Comparison of ENCODE assay signal across 24 cellular contexts in genomic region chr11:117826832-117827231, GRCh38. TPM values are rescaled to one million over a fixed set of nuclear protein-coding genes. Genes with fewer than 3 reads are reported as not detected.
DNase-seq lines count a peak whose midpoint lies in the region; ATAC-seq and TF ChIP-seq lines count a peak whose summit lies in the region.
"Had no signal": no experiment of that assay in that cellular context is flagged by ENCODE, and none has a peak within 500 bp of the region (broad histone marks: within the 10 kb centered on the region; RNA-seq: fewer than 3 reads in every experiment).

No MANE protein-coding gene starts in this region.

- H3K4me3 ChIP-seq in endocrine pancreas (ENCODE audit: control insufficient read depth, insufficient read depth, low read length) = peak overlapping the region; percentile 60
- H3K4me3 ChIP-seq in SK-N-SH (ENCODE audit: low read depth in 2 of 2, low read length in 1 of 2) = no peak overlapping the region
- H3K4me3 ChIP-seq: heart left ventricle, lower lobe of right lung, MG63 had no signal

- H4K20me1 ChIP-seq in SK-N-SH (ENCODE audit: insufficient read depth) = no peaks in the 10 kb centered on the region

- ATAC-seq in HG02884 (IDR thresholded peaks at IDR 0.05; ENCODE audit: unreplicated experiment) = no peak
- no peak for ATAC-seq in GM18517 (IDR thresholded peaks at IDR 0.05; ENCODE audit: unreplicated experiment)
- ATAC-seq: activated T-helper 17 cell treated with anti-CD3 and anti-CD28 coated beads, Interleukin-2, amount 50 U/mL, for 72 hours; heart left ventricle; lower lobe of right lung had no signal

- TF ChIP-seq EP300 in SK-N-SH (IDR thresholded peaks at IDR 0.05; ENCODE audit: borderline replicate concordance in 1 of 2, low read depth in 1 of 2, low read length in 1 of 2) = no peak

- POLR2A ChIA-PET in SK-N-SH (lab: Yijun Ruan, JAX) = no interaction called here

- DNase-seq in DMS53 (lab: John Stamatoyannopoulos, UW) (peak; percentile 30), DMS53 treated with DMSO at 0.1 percent for 48 hours (lab: John Stamatoyannopoulos, UW; ENCODE audit: unreplicated experiment) (no peak), HK-2 (ENCODE audit: unreplicated experiment) (peak; percentile 24), renal cortical epithelial cell (ENCODE audit: low read depth) (peak; percentile 68), SK-N-SH (no peak)
- DNase-seq: activated CD4-positive, alpha-beta T cell treated with anti-CD3 and anti-CD28 coated beads, Interleukin-2, amount 50 U/mL, for 4 hours; caudate nucleus; effector CD8-positive, alpha-beta T cell; lower lobe of right lung; MG63; naive B cell; NCI-H1694 treated with DMSO at 0.1 percent for 48 hours; NCI-H446 treated with DMSO at 0.1 percent for 48 hours; stimulated activated CD4-positive, alpha-beta T cell treated with anti-CD3 and anti-CD28 coated beads, Interleukin-2, amount 100 ng/mL, for 48 hours; substantia nigra had no signal

- H2AFZ ChIP-seq in SK-N-SH (ENCODE audit: low read depth) = no peak overlapping the region

- no peaks in the 10 kb centered on the region for H3K4me1 ChIP-seq in endocrine pancreas (ENCODE audit: control insufficient read depth, insufficient read depth, low read length)
- H3K4me1 ChIP-seq in SK-N-SH (ENCODE audit: control insufficient read depth in 1 of 2, insufficient read depth in 2 of 2, low read depth in 1 of 2, low read length in 1 of 2) = no peaks in the 10 kb centered on the region; a peak in 2 of 4 replicates

- H3K9me2 ChIP-seq in SK-N-SH = no peaks in the 10 kb centered on the region

- H3K9me3 ChIP-seq in endocrine pancreas (ENCODE audit: control insufficient read depth, low read length) = no peaks in the 10 kb centered on the region
- H3K9me3 ChIP-seq in SK-N-SH = no peaks in the 10 kb centered on the region
- H3K9me3 ChIP-seq: heart left ventricle, lower lobe of right lung, MG63 had no signal

- H3K36me3 ChIP-seq in endocrine pancreas (ENCODE audit: control insufficient read depth, insufficient read depth, low read length) (no peaks in the 10 kb centered on the region), SK-N-SH (replicated peaks in 1 of 2; ENCODE audit: control insufficient read depth in 1 of 2, insufficient read depth in 2 of 2, low read length in 1 of 2) (no peaks in the 10 kb centered on the region)
- H3K36me3 ChIP-seq: heart left ventricle, lower lobe of right lung, MG63 had no signal

- TF ChIP-seq RAD21 in SK-N-SH (IDR thresholded peaks at IDR 0.05; ENCODE audit: low read length) = no peak

- CTCF ChIA-PET in SK-N-SH (lab: Yijun Ruan, JAX) = interaction anchor here (1.1 to 25.9 kb wide), 6 partner anchors 9 to 401 kb away, joined by 4 to 481 read pairs (median 14); no protein-coding TSS in a partner anchor

- H3K27me3 ChIP-seq in endocrine pancreas (ENCODE audit: control insufficient read depth, insufficient read depth, low read length) = no peaks in the 10 kb centered on the region
- no peaks in the 10 kb centered on the region; the same call in 1 of the 2 replicates for H3K27me3 ChIP-seq in SK-N-SH (ENCODE audit: insufficient read depth)
- H3K27me3 ChIP-seq: heart left ventricle, MG63 had no signal

- TF ChIP-seq CTCF in SK-N-SH (IDR thresholded peaks at IDR 0.05) = no peak

- no peak overlapping the region for H3K27ac ChIP-seq in SK-N-SH (ENCODE audit: low read depth in 2 of 2, low read length in 1 of 2)
- H3K27ac ChIP-seq: 22Rv1, heart left ventricle, lower lobe of right lung, VCaP had no signal

- no peak overlapping the region for H3K9ac ChIP-seq in endocrine pancreas (ENCODE audit: control insufficient read depth, insufficient read depth, low read length)
- no peak overlapping the region for H3K9ac ChIP-seq in SK-N-SH

- 47% methylated on average over 3 of the region's 3 CpGs for WGBS in SK-N-SH (ENCODE audit: low lambda C conversion rate)

- no peaks in the 10 kb centered on the region for H3K79me2 ChIP-seq in SK-N-SH (ENCODE audit: insufficient read depth)

- H3F3A ChIP-seq in SK-N-SH (replicated peaks; ENCODE audit: insufficient read depth) = no peaks in the 10 kb centered on the region

- no peak overlapping the region for H3K4me2 ChIP-seq in SK-N-SH

TF ChIP-seq in SK-N-SH, 30 proteins besides CTCF, POLR2A, EP300 and RAD21:
- TF ChIP-seq ELF1 (IDR thresholded peaks at IDR 0.05) = no peak
- TF ChIP-seq GABPA (IDR thresholded peaks at IDR 0.05; ENCODE audit: low read depth) = no peak
- TF ChIP-seq GATA2 (CRISPR knock-in tag; IDR thresholded peaks at IDR 0.05) = no peak
- TF ChIP-seq TEAD4 (IDR thresholded peaks at IDR 0.05; ENCODE audit: borderline replicate concordance, insufficient read depth) = no peak
- no peak for TF ChIP-seq TCF12 (IDR thresholded peaks at IDR 0.05)
- TF ChIP-seq SMC3 (IDR thresholded peaks at IDR 0.05; ENCODE audit: low read depth, low read length) = no peak
- TF ChIP-seq MEF2A (IDR thresholded peaks at IDR 0.05; ENCODE audit: borderline replicate concordance, low read depth) = no peak
- TF ChIP-seq RXRA (IDR thresholded peaks at IDR 0.05; ENCODE audit: borderline replicate concordance, low read depth) = no peak
- TF ChIP-seq NRF1 (IDR thresholded peaks at IDR 0.05; ENCODE audit: low read depth, low read length) = no peak
- TF ChIP-seq RFX5 (IDR thresholded peaks at IDR 0.05; ENCODE audit: low read length) = no peak
- TF ChIP-seq SIN3A (IDR thresholded peaks at IDR 0.05; ENCODE audit: borderline replicate concordance, low read depth, low read length) = no peak
- no peak for TF ChIP-seq USF2 (IDR thresholded peaks at IDR 0.05; ENCODE audit: borderline replicate concordance, low read depth, low read length)
- no peak for TF ChIP-seq EZH2phosphoT487 (IDR thresholded peaks at IDR 0.05; ENCODE audit: borderline replicate concordance, low read depth)
- TF ChIP-seq RCOR1 (IDR thresholded peaks at IDR 0.05; ENCODE audit: low read length) = no peak
- TF ChIP-seq REST (IDR thresholded peaks at IDR 0.05; ENCODE audit: low read depth, low read length) = no peak
- no peak for TF ChIP-seq PBX3 (IDR thresholded peaks at IDR 0.05)
- TF ChIP-seq NFIC (IDR thresholded peaks at IDR 0.05; ENCODE audit: borderline replicate concordance) = no peak
- TF ChIP-seq MAX (IDR thresholded peaks at IDR 0.05; ENCODE audit: low read depth) = no peak
- TF ChIP-seq FOXJ3 (CRISPR knock-in tag; IDR thresholded peaks at IDR 0.05) = no peak

RNA-seq across cellular contexts. Expression of gene FXYD2, which starts 2.3 kb away (rescaled TPM):
- 361 and 706 TPM in 2 replicates for total RNA-seq in renal cortical epithelial cell
- polyA plus RNA-seq in SK-N-SH (2012; rRNA removed) = not detected in 2 replicates
- polyA plus RNA-seq in SK-N-SH (2012; cell fraction: cytosol; rRNA removed) = 0.03 TPM in 1 of 2 replicates, not detected in the other
- polyA plus RNA-seq in SK-N-SH (2012; cell fraction: nucleus; rRNA removed) = not detected in 2 replicates
- polyA plus RNA-seq: BJ had no signal

RNA-seq across cellular contexts. Expression of gene DSCAML1, which starts 29.8 kb away (rescaled TPM):
- 10.1 and 10.2 TPM in 2 replicates for total RNA-seq in renal cortical epithelial cell
- polyA plus RNA-seq in SK-N-SH (2012; rRNA removed) = not detected in 2 replicates
- under 0.01 TPM in 1 of 2 replicates, not detected in the other for polyA plus RNA-seq in SK-N-SH (2012; cell fraction: cytosol; rRNA removed)
- polyA plus RNA-seq in SK-N-SH (2012; cell fraction: nucleus; rRNA removed) = not detected in 2 replicates
- polyA plus RNA-seq: BJ had no signal

RNA-seq across cellular contexts. Expression of gene FXYD6, which starts 49.6 kb away (rescaled TPM):
- 0.20 and 1.0 TPM in 2 replicates for total RNA-seq in renal cortical epithelial cell
- polyA plus RNA-seq in SK-N-SH (2012; rRNA removed) = 1.4 and 4.3 TPM in 2 replicates
- 2.5 and 4.6 TPM in 2 replicates for polyA plus RNA-seq in SK-N-SH (2012; cell fraction: cytosol; rRNA removed)
- polyA plus RNA-seq in SK-N-SH (2012; cell fraction: nucleus; rRNA removed) = 0.56 and 1.6 TPM in 2 replicates
- total RNA-seq: T-helper 1 cell treated with Interleukin-12 subunit alpha and Interleukin-12 subunit beta and Interleukin-4 antibody, amounts not matched to agents 30 ng/mL and 1 ng/mL, for 36 hours had no signal
- polyA plus RNA-seq: BJ had no signal

Comparison
In these comparisons a context has a peak if more than half of its experiments do, and no peak if none do; other contexts are left out.
1. DNase-seq: peak in DMS53 (single experiment), HK-2 (single experiment) and renal cortical epithelial cell (single experiment); none in DMS53 treated with DMSO at 0.1 percent for 48 hours (single experiment) and SK-N-SH (single experiment).